ENCODE assay signal across 9 cellular contexts in genomic region chr1:145990249-145991097, GRCh38. TPM values are rescaled to one million over a fixed set of nuclear protein-coding genes. Genes with fewer than 3 reads are reported as not detected.
DNase-seq lines count a peak whose midpoint lies in the region; ATAC-seq and TF ChIP-seq lines count a peak whose summit lies in the region.
"Had no signal": no experiment of that assay in that cellular context is flagged by ENCODE, and none has a peak within 500 bp of the region (broad histone marks: within the 10 kb centered on the region; RNA-seq: fewer than 3 reads in every experiment).

No MANE protein-coding gene starts in this region.

- H3K36me3 Mint-ChIP-seq in activated CD4-positive, alpha-beta T cell treated with anti-CD3 and anti-CD28 coated beads for 36 hours (ENCODE audit: low read depth), result peaks cover 38% of the 10 kb centered on the region
- H3K36me3 Mint-ChIP-seq in activated naive CD8-positive, alpha-beta T cell treated with anti-CD3 and anti-CD28 coated beads, Interleukin-2, amount 50 U/mL, for 24 hours (ENCODE audit: low read depth), result peaks cover 35% of the 10 kb centered on the region

- 97% methylated on average over 7 of the region's 7 CpGs for WGBS in thymus
- 84 to 88% methylated on average over 7 of the region's 7 CpGs for WGBS in testis, 2 donors

- TF ChIP-seq POLR2A in testis (IDR thresholded peaks at IDR 0.05), result no peak

- CTCF ChIA-PET in activated CD4-positive, alpha-beta T cell treated with anti-CD3 and anti-CD28 coated beads for 36 hours (lab: Charles Lee), result interaction anchor here (0.5 to 13.6 kb wide), 4 partner anchors 10 to 105 kb away, joined by 3 to 161 read pairs (median 6); partner anchors contain the start of gene ANKRD35

- no peaks in the 10 kb centered on the region for H3K9me3 ChIP-seq in left lung
- H3K9me3 ChIP-seq in thymus (ENCODE audit: control insufficient read depth), result peaks cover 2% of the 10 kb centered on the region
- H3K9me3 ChIP-seq in testis, result no peaks in the 10 kb centered on the region
- H3K9me3 ChIP-seq: ovary had no signal

- POLR2A ChIA-PET in activated CD4-positive, alpha-beta T cell treated with anti-CD3 and anti-CD28 coated beads for 36 hours (lab: Charles Lee), result interaction anchor here (1.9 to 10.4 kb wide), 3 partner anchors 9 to 61 kb away, joined by 5 to 127 read pairs (median 9); no protein-coding TSS in a partner anchor

- peak; percentile 33 for DNase-seq in activated CD4-positive, alpha-beta T cell treated with anti-CD3 and anti-CD28 coated beads for 36 hours
- no peak for DNase-seq in activated CD4-positive, alpha-beta T cell treated with anti-CD3 and anti-CD28 coated beads, Interleukin-2, amount 50 U/mL, for 1 hour
- DNase-seq in activated naive CD8-positive, alpha-beta T cell treated with anti-CD3 and anti-CD28 coated beads, Interleukin-2, amount 50 U/mL, for 24 hours, result no peak
- peak in 1 of 2 donors; percentile 30 for DNase-seq in left lung
- DNase-seq in testis, result no peak
- DNase-seq in kidney glomerular epithelial cell (lab: John Stamatoyannopoulos, UW), result no peak
- DNase-seq in DMS114 treated with DMSO at 0.1 percent for 48 hours (lab: John Stamatoyannopoulos, UW; ENCODE audit: unreplicated experiment), result no peak

- H3K4me1 ChIP-seq in left lung (peaks cover 15 to 86% of the 10 kb centered on the region in 2 donors), thymus (ENCODE audit: control insufficient read depth, insufficient read depth, low read length) (peaks cover 5% of the 10 kb centered on the region), testis (no peaks in the 10 kb centered on the region)

- no peaks in the 10 kb centered on the region for H3K27me3 Mint-ChIP-seq in activated CD4-positive, alpha-beta T cell treated with anti-CD3 and anti-CD28 coated beads for 36 hours
- H3K27me3 Mint-ChIP-seq in activated naive CD8-positive, alpha-beta T cell treated with anti-CD3 and anti-CD28 coated beads, Interleukin-2, amount 50 U/mL, for 24 hours, result no peaks in the 10 kb centered on the region

- peak overlapping the region; percentile 15 for H3K27ac Mint-ChIP-seq in activated CD4-positive, alpha-beta T cell treated with anti-CD3 and anti-CD28 coated beads for 36 hours
- H3K27ac Mint-ChIP-seq in activated naive CD8-positive, alpha-beta T cell treated with anti-CD3 and anti-CD28 coated beads, Interleukin-2, amount 50 U/mL, for 24 hours, result peak overlapping the region; percentile 34

- peaks cover 59% of the 10 kb centered on the region for H3K4me1 Mint-ChIP-seq in activated CD4-positive, alpha-beta T cell treated with anti-CD3 and anti-CD28 coated beads for 36 hours
- H3K4me1 Mint-ChIP-seq in activated naive CD8-positive, alpha-beta T cell treated with anti-CD3 and anti-CD28 coated beads, Interleukin-2, amount 50 U/mL, for 24 hours, result peaks cover 68% of the 10 kb centered on the region

- H3K4me3 ChIP-seq in left lung (no peak overlapping the region), thymus (ENCODE audit: low read length) (no peak overlapping the region), testis (no peak overlapping the region)

- no peak for TF ChIP-seq CTCF in left lung (IDR thresholded peaks at IDR 0.05)
- TF ChIP-seq CTCF in testis (IDR thresholded peaks at IDR 0.05), result no peak

- H3K9me3 Mint-ChIP-seq in activated CD4-positive, alpha-beta T cell treated with anti-CD3 and anti-CD28 coated beads for 36 hours (ENCODE audit: low read depth), result peaks cover 2% of the 10 kb centered on the region
- no peaks in the 10 kb centered on the region for H3K9me3 Mint-ChIP-seq in activated naive CD8-positive, alpha-beta T cell treated with anti-CD3 and anti-CD28 coated beads, Interleukin-2, amount 50 U/mL, for 24 hours

- no peak overlapping the region for H3K4me3 Mint-ChIP-seq in activated CD4-positive, alpha-beta T cell treated with anti-CD3 and anti-CD28 coated beads for 36 hours
- no peak overlapping the region for H3K4me3 Mint-ChIP-seq in activated naive CD8-positive, alpha-beta T cell treated with anti-CD3 and anti-CD28 coated beads, Interleukin-2, amount 50 U/mL, for 24 hours

- H3K27me3 ChIP-seq in left lung, result no peaks in the 10 kb centered on the region
- no peaks in the 10 kb centered on the region for H3K27me3 ChIP-seq in thymus (ENCODE audit: control insufficient read depth, insufficient read depth)
- H3K27me3 ChIP-seq in testis, result no peaks in the 10 kb centered on the region
- H3K27me3 ChIP-seq: ovary had no signal

- ATAC-seq in activated CD4-positive, alpha-beta T cell treated with anti-CD3 and anti-CD28 coated beads for 36 hours, result no peak
- no peak for ATAC-seq in activated naive CD8-positive, alpha-beta T cell treated with anti-CD3 and anti-CD28 coated beads, Interleukin-2, amount 50 U/mL, for 24 hours
- ATAC-seq in left lung, result peak; percentile 11

- H3K36me3 ChIP-seq in left lung (peaks cover 0 to 40% of the 10 kb centered on the region in 2 donors), thymus (ENCODE audit: control insufficient read depth, insufficient read depth) (peaks cover 31% of the 10 kb centered on the region), testis (ENCODE audit: low read depth, missing control alignments) (no peaks in the 10 kb centered on the region)

- H3K27ac ChIP-seq in left lung (peak overlapping the region; percentile 92), thymus (ENCODE audit: low read depth) (peak overlapping the region; percentile 78), testis (peak overlapping the region in 1 of 2 donors; percentile 98)
- H3K27ac ChIP-seq: ovary had no signal

- intact Hi-C loops in activated CD4-positive, alpha-beta T cell treated with anti-CD3 and anti-CD28 coated beads for 36 hours (cut with DNase I, micrococcal nuclease), result no loop called here
- intact Hi-C loops in left lung (cut with DNase I), result no loop called here
- intact Hi-C loops in testis (cut with DNase I; ENCODE audit: low total_unique reads), result no loop called here

RNA-seq across cellular contexts. Expression of gene TXNIP, which starts 5.9 kb away (rescaled TPM):
- total RNA-seq in activated CD4-positive, alpha-beta T cell treated with anti-CD3 and anti-CD28 coated beads for 36 hours, result 100 to 1,000 TPM; 112 TPM
- total RNA-seq in left lung, result 100 to 1,000 TPM; 380 to 422 TPM
- 1,022 TPM for polyA plus RNA-seq in thymus
- total RNA-seq in testis, result 100 to 1,000 TPM; 268 to 328 TPM
- 274 TPM for polyA plus RNA-seq in testis (ENCODE audit: insufficient read depth, low read depth, low replicate concordance)

RNA-seq across cellular contexts. Expression of gene POLR3GL, which starts 26.0 kb away (rescaled TPM):
- 10 to 100 TPM; 19.3 to 22.4 TPM for total RNA-seq in activated CD4-positive, alpha-beta T cell treated with anti-CD3 and anti-CD28 coated beads for 36 hours
- total RNA-seq in left lung (10 to 100 TPM; 19.6 to 20.8 TPM), testis (10 to 100 TPM; 20.9 to 23.5 TPM)
- polyA plus RNA-seq in thymus (89.6 TPM), testis (ENCODE audit: insufficient read depth, low read depth, low replicate concordance) (37.9 TPM)

RNA-seq across cellular contexts. Expression of gene ANKRD34A, which starts 26.1 kb away (rescaled TPM):
- total RNA-seq in activated CD4-positive, alpha-beta T cell treated with anti-CD3 and anti-CD28 coated beads for 36 hours, result 1 to 10 TPM; 5.8 to 6.1 TPM
- 1 to 10 TPM in 1 of 2 donors, under 1 TPM in 1; 0.82 to 1.2 TPM for total RNA-seq in left lung
- 0.89 TPM for polyA plus RNA-seq in thymus
- total RNA-seq in testis, result under 1 TPM; 0.31 to 0.43 TPM
- 0.51 TPM for polyA plus RNA-seq in testis (ENCODE audit: insufficient read depth, low read depth, low replicate concordance)

RNA-seq across cellular contexts. Expression of gene HJV, which starts 31.1 kb away (rescaled TPM):
- not detected for total RNA-seq in activated CD4-positive, alpha-beta T cell treated with anti-CD3 and anti-CD28 coated beads for 36 hours
- total RNA-seq in left lung (not detected), testis (under 1 TPM in 1 of 2 donors, not detected in 1; 0.43 TPM)
- polyA plus RNA-seq in thymus (0.62 TPM), testis (ENCODE audit: insufficient read depth, low read depth, low replicate concordance) (7.7 TPM)
- total RNA-seq: ovary had no signal
- polyA plus RNA-seq: ovary had no signal

RNA-seq across cellular contexts. Expression of gene LIX1L, which starts 32.7 kb away (rescaled TPM):
- 10 to 100 TPM; 44.9 to 49.4 TPM for total RNA-seq in activated CD4-positive, alpha-beta T cell treated with anti-CD3 and anti-CD28 coated beads for 36 hours
- total RNA-seq in left lung (10 to 100 TPM; 28.9 to 32.0 TPM), testis (10 to 100 TPM; 15.8 to 20.6 TPM)
- polyA plus RNA-seq in thymus (22.0 TPM), testis (ENCODE audit: insufficient read depth, low read depth, low replicate concordance) (16.6 TPM)
